ENCODE assay signal across 11 cellular contexts in genomic region chr11:59197990-59198389, GRCh38. TPM values are rescaled to one million over a fixed set of nuclear protein-coding genes. Genes with fewer than 3 reads are reported as not detected.
DNase-seq lines count a peak whose midpoint lies in the region; ATAC-seq and TF ChIP-seq lines count a peak whose summit lies in the region.
"Had no signal": no experiment of that assay in that cellular context is flagged by ENCODE, and none has a peak within 500 bp of the region (broad histone marks: within the 10 kb centered on the region; RNA-seq: fewer than 3 reads in every experiment).

No MANE protein-coding gene starts in this region.

- no peak overlapping the region for H3K14ac ChIP-seq in mesenchymal stem cell (ENCODE audit: low read length in 2 of 2)

- H2BK15ac ChIP-seq in mesenchymal stem cell (ENCODE audit: low read depth, poor library complexity, severe bottlenecking), result no peak overlapping the region

- no peak overlapping the region for H3K18ac ChIP-seq in mesenchymal stem cell (ENCODE audit: low read depth in 1 of 2, low read length in 2 of 2)

- H3K27me3 Mint-ChIP-seq in activated T-cell treated with anti-CD3 and anti-CD28 coated beads, Interleukin-2, amount 50 U/mL, for 24 hours, result peaks cover 22% of the 10 kb centered on the region

- no peaks in the 10 kb centered on the region for H3K4me1 ChIP-seq in mesenchymal stem cell (ENCODE audit: control insufficient read depth, insufficient read depth, low read depth, low read length)
- peaks cover 19% of the 10 kb centered on the region for H3K4me1 ChIP-seq in upper lobe of right lung

- H3K27me3 ChIP-seq in dorsolateral prefrontal cortex (no peaks in the 10 kb centered on the region), mesenchymal stem cell (ENCODE audit: control insufficient read depth in 1 of 2, insufficient read depth in 1 of 2, low read length in 2 of 2) (no peaks in the 10 kb centered on the region), upper lobe of right lung (no peaks in the 10 kb centered on the region)

- peaks cover 5% of the 10 kb centered on the region for H3K9me3 Mint-ChIP-seq in activated T-cell treated with anti-CD3 and anti-CD28 coated beads, Interleukin-2, amount 50 U/mL, for 24 hours

- no peaks in the 10 kb centered on the region for H3K36me3 Mint-ChIP-seq in activated T-cell treated with anti-CD3 and anti-CD28 coated beads, Interleukin-2, amount 50 U/mL, for 24 hours (ENCODE audit: low read depth)

- H3K9ac ChIP-seq in mesenchymal stem cell (ENCODE audit: low read length), result no peak overlapping the region

- H3K4me1 Mint-ChIP-seq in activated T-cell treated with anti-CD3 and anti-CD28 coated beads, Interleukin-2, amount 50 U/mL, for 24 hours (ENCODE audit: low read depth), result peaks cover 17% of the 10 kb centered on the region

- H4K8ac ChIP-seq in mesenchymal stem cell (ENCODE audit: low read length), result no peak overlapping the region

- H3K79me1 ChIP-seq in mesenchymal stem cell (replicated peaks; ENCODE audit: low read length, poor library complexity, severe bottlenecking), result no peaks in the 10 kb centered on the region

- no peak overlapping the region for H2AFZ ChIP-seq in mesenchymal stem cell (ENCODE audit: low read depth, low read length)

- WGBS in mesenchymal stem cell, result 73% methylated on average over 9 of the region's 9 CpGs

- intact Hi-C loops in dorsolateral prefrontal cortex (cut with DNase I), result no loop called here
- intact Hi-C loops in upper lobe of right lung (cut with DNase I), result no loop called here

- TF ChIP-seq CTCF in dorsolateral prefrontal cortex (IDR thresholded peaks at IDR 0.05 in 54 of 56, conservative IDR thresholded peaks at IDR 0.05 in 2 of 56; ENCODE audit: low read depth in 1 of 56, partially characterized antibody in 56 of 56) (peak in 2 of 56 donors; percentile 16 to 17), upper lobe of right lung (IDR thresholded peaks at IDR 0.05) (no peak)

- H3K27ac ChIP-seq in dorsolateral prefrontal cortex (peak overlapping the region in 33 of 59 donors; percentile 1 to 78 (median 47)), mesenchymal stem cell (ENCODE audit: low read length, poor library complexity, severe bottlenecking) (no peak overlapping the region), upper lobe of right lung (peak overlapping the region; percentile 39)

- H2BK120ac ChIP-seq in mesenchymal stem cell (ENCODE audit: low read depth, low read length), result no peak overlapping the region

- no peak overlapping the region for H3K4me2 ChIP-seq in mesenchymal stem cell (ENCODE audit: low read length, poor library complexity, severe bottlenecking)

- H3K36me3 ChIP-seq in mesenchymal stem cell (ENCODE audit: control insufficient read depth in 1 of 2, insufficient read depth in 2 of 2, low read depth in 1 of 2, low read length in 2 of 2) (no peaks in the 10 kb centered on the region), upper lobe of right lung (peaks cover 74% of the 10 kb centered on the region)

- H3K23ac ChIP-seq in mesenchymal stem cell (ENCODE audit: low read length in 2 of 2), result no peak overlapping the region

- H2AK5ac ChIP-seq in mesenchymal stem cell (ENCODE audit: low read length, severe bottlenecking), result no peak overlapping the region

- peak; percentile 86 for ATAC-seq in upper lobe of right lung
- ATAC-seq in HG03432 (IDR thresholded peaks at IDR 0.05; ENCODE audit: unreplicated experiment), result no peak
- no peak for ATAC-seq in HG02970 (IDR thresholded peaks at IDR 0.05; ENCODE audit: low FRiP score, unreplicated experiment)

- no peak overlapping the region for H3K27ac Mint-ChIP-seq in activated T-cell treated with anti-CD3 and anti-CD28 coated beads, Interleukin-2, amount 50 U/mL, for 24 hours

- no peak overlapping the region for H3K4me3 Mint-ChIP-seq in activated T-cell treated with anti-CD3 and anti-CD28 coated beads, Interleukin-2, amount 50 U/mL, for 24 hours

- no peak overlapping the region for H2BK12ac ChIP-seq in mesenchymal stem cell (ENCODE audit: low read length in 2 of 2)

- DNase-seq in NCI-H1436 (lab: John Stamatoyannopoulos, UW), result peak; percentile 69
- no peak for DNase-seq in NCI-H1436 treated with DMSO at 0.1 percent for 48 hours (lab: John Stamatoyannopoulos, UW)
- DNase-seq in dorsolateral prefrontal cortex, result peak; percentile 44 to 92 (median 79)
- DNase-seq in mesenchymal stem cell, result peak; percentile 10
- peak; percentile 91 for DNase-seq in upper lobe of right lung
- DNase-seq in activated T-cell treated with anti-CD3 and anti-CD28 coated beads, Interleukin-2, amount 50 U/mL, for 24 hours, result no peak
- DNase-seq: NCI-H446 treated with DMSO at 0.1 percent for 48 hours, trophoblast cell had no signal

- no peak overlapping the region for H4K91ac ChIP-seq in mesenchymal stem cell (ENCODE audit: low read length)

- H3K9me3 ChIP-seq in mesenchymal stem cell (ENCODE audit: control insufficient read depth, low read length), result no peaks in the 10 kb centered on the region
- H3K9me3 ChIP-seq in upper lobe of right lung, result no peaks in the 10 kb centered on the region

- no peak overlapping the region for H2BK5ac ChIP-seq in mesenchymal stem cell (ENCODE audit: low read depth, low read length, poor library complexity, severe bottlenecking)

- no peak overlapping the region for H3K4ac ChIP-seq in mesenchymal stem cell (ENCODE audit: low read depth in 1 of 2, low read length in 2 of 2)

- H3K4me3 ChIP-seq in dorsolateral prefrontal cortex, result peak overlapping the region in 1 of 59 donors; percentile 13
- peak overlapping the region in 1 of 2 experiments; percentile 11 for H3K4me3 ChIP-seq in mesenchymal stem cell (ENCODE audit: insufficient read depth in 1 of 2, low read depth in 1 of 2, low read length in 2 of 2)
- no peak overlapping the region for H3K4me3 ChIP-seq in upper lobe of right lung

RNA-seq across cellular contexts. Expression of gene MPEG1, which starts 14.7 kb away (rescaled TPM):
- total RNA-seq in dorsolateral prefrontal cortex, result 1 to 10 TPM in 90 of 120 experiments, under 1 TPM in 30; 0.32 to 6.7 (median 1.6) TPM
- polyA plus RNA-seq in mesenchymal stem cell (2013, experiment 1 of 2), result not detected
- polyA plus RNA-seq in mesenchymal stem cell (2013, experiment 2 of 2), result not detected
- 34.1 TPM for total RNA-seq in upper lobe of right lung
- total RNA-seq: pulmonary artery endothelial cell had no signal

RNA-seq across cellular contexts. Expression of gene DTX4, which starts 26.1 kb away (rescaled TPM):
- total RNA-seq in dorsolateral prefrontal cortex (10 to 100 TPM; 21.4 to 93.9 (median 32.3) TPM), upper lobe of right lung (43.1 TPM)
- polyA plus RNA-seq in mesenchymal stem cell (2013, experiment 1 of 2), result 1.8 TPM
- polyA plus RNA-seq in mesenchymal stem cell (2013, experiment 2 of 2), result 2.0 TPM

RNA-seq across cellular contexts. Expression of gene FAM111A, which starts 55.3 kb away (rescaled TPM):
- total RNA-seq in dorsolateral prefrontal cortex, result 10 to 100 TPM in 53 of 120 experiments, 1 to 10 TPM in 67; 2.6 to 22.5 (median 9.5) TPM
- 22.2 TPM for polyA plus RNA-seq in mesenchymal stem cell (2013, experiment 1 of 2)
- polyA plus RNA-seq in mesenchymal stem cell (2013, experiment 2 of 2), result 20.8 TPM
- 60.9 TPM for total RNA-seq in upper lobe of right lung

Comparison
In these comparisons a context has a peak if more than half of its experiments do, and no peak if none do; other contexts are left out.
1. DNase-seq: peak in NCI-H1436 (single experiment), dorsolateral prefrontal cortex (10 of 10), mesenchymal stem cell (single experiment) and upper lobe of right lung (single experiment); none in NCI-H1436 treated with DMSO at 0.1 percent for 48 hours (single experiment) and activated T-cell treated with anti-CD3 and anti-CD28 coated beads, Interleukin-2, amount 50 U/mL, for 24 hours (single experiment).